ENCODE assay signal across 9 cellular contexts in genomic region chr7:112453505-112454171, GRCh38. TPM values are rescaled to one million over a fixed set of nuclear protein-coding genes. Genes with fewer than 3 reads are reported as not detected.
DNase-seq lines count a peak whose midpoint lies in the region; ATAC-seq, FAIRE-seq and TF ChIP-seq lines count a peak whose summit lies in the region.
"Had no signal": no experiment of that assay in that cellular context is flagged by ENCODE, and none has a peak within 500 bp of the region (broad histone marks: within the 10 kb centered on the region; RNA-seq: fewer than 3 reads in every experiment).

No MANE protein-coding gene starts in this region.

- WGBS in small intestine, 3 donors: 12 to 27% (median 26%) methylated on average over 7 of the region's 7 CpGs

- H3K9ac ChIP-seq in HUES48 (ENCODE audit: low read depth, low read length): no peak overlapping the region

- ATAC-seq in GM21381 (IDR thresholded peaks at IDR 0.05; ENCODE audit: unreplicated experiment) (no peak), HG02840 (IDR thresholded peaks at IDR 0.05; ENCODE audit: low FRiP score, unreplicated experiment) (no peak)
- ATAC-seq: T-helper 17 cell had no signal

- H3K4me3 ChIP-seq in HUES48 (ENCODE audit: low read depth, low read length) (peak overlapping the region; percentile 96), small intestine (ENCODE audit: low read depth in 1 of 2, low read length in 2 of 2) (peak overlapping the region in 1 of 2 donors; percentile 8)

- no peak for TF ChIP-seq CTCF in VCaP (conservative IDR thresholded peaks at IDR 0.05)

- H3K36me3 ChIP-seq in HUES48 (ENCODE audit: control insufficient read depth, insufficient read depth, low read length) (peaks cover 38% of the 10 kb centered on the region), small intestine (ENCODE audit: control insufficient read depth in 2 of 2, insufficient read depth in 2 of 2, low read length in 2 of 2) (peaks cover 0 to 3% of the 10 kb centered on the region in 2 donors)

- no peak overlapping the region for H3K27ac ChIP-seq in HUES48 (ENCODE audit: low read depth, low read length)
- H3K27ac ChIP-seq in VCaP: peak overlapping the region; percentile 88
- H3K27ac ChIP-seq in small intestine (ENCODE audit: low read depth in 1 of 2, low read length in 1 of 2): no peak overlapping the region

- H3K4me1 ChIP-seq in HUES48 (ENCODE audit: control insufficient read depth, insufficient read depth, low read length) (peaks cover 23% of the 10 kb centered on the region), small intestine (ENCODE audit: control insufficient read depth in 2 of 2, insufficient read depth in 1 of 2, low read depth in 1 of 2, low read length in 1 of 2) (no peaks in the 10 kb centered on the region)

- no peak for FAIRE-seq in small intestine (lab: Jason Lieb, UNC)
- FAIRE-seq in GM19239 (lab: Jason Lieb, UNC): no peak

- DNase-seq in foreskin melanocyte: peak; percentile 23
- peak; percentile 18 for DNase-seq in small intestine
- DNase-seq in GM19239 (ENCODE audit: insufficient read length, low spot score): no peak
- no peak for DNase-seq in stimulated activated CD4-positive, alpha-beta T cell treated with anti-CD3 and anti-CD28 coated beads, Interleukin-2, amount 100 ng/mL, for 24 hours
- DNase-seq: T-helper 17 cell had no signal

- H3K9me3 ChIP-seq in HUES48 (ENCODE audit: control insufficient read depth, insufficient read depth, low read length) (no peaks in the 10 kb centered on the region), small intestine (ENCODE audit: control insufficient read depth, low read depth) (no peaks in the 10 kb centered on the region)

- H3K27me3 ChIP-seq in HUES48 (ENCODE audit: control insufficient read depth, insufficient read depth, low read length) (no peaks in the 10 kb centered on the region), small intestine (ENCODE audit: control insufficient read depth in 2 of 2, insufficient read depth in 2 of 2, low read length in 2 of 2) (no peaks in the 10 kb centered on the region)

RNA-seq across cellular contexts. Expression of gene IFRD1, which starts 3.4 kb away (rescaled TPM):
- 10 to 100 TPM; 41.9 to 58.4 (median 49.0) TPM for polyA plus RNA-seq in small intestine

RNA-seq across cellular contexts. Expression of gene LSMEM1, which starts 27.2 kb away (rescaled TPM):
- 10 to 100 TPM in 1 of 3 donors, 1 to 10 TPM in 2; 1.7 to 38.2 (median 6.2) TPM for polyA plus RNA-seq in small intestine

Comparison
In these comparisons a context has a peak if more than half of its experiments do, and no peak if none do; other contexts are left out.
1. DNase-seq: peak in foreskin melanocyte (single experiment) and small intestine (single experiment); none in GM19239 (single experiment) and stimulated activated CD4-positive, alpha-beta T cell treated with anti-CD3 and anti-CD28 coated beads, Interleukin-2, amount 100 ng/mL, for 24 hours (0 of 2).